ENCODE assay signal across 8 cellular contexts in the genomic region with DNA sequence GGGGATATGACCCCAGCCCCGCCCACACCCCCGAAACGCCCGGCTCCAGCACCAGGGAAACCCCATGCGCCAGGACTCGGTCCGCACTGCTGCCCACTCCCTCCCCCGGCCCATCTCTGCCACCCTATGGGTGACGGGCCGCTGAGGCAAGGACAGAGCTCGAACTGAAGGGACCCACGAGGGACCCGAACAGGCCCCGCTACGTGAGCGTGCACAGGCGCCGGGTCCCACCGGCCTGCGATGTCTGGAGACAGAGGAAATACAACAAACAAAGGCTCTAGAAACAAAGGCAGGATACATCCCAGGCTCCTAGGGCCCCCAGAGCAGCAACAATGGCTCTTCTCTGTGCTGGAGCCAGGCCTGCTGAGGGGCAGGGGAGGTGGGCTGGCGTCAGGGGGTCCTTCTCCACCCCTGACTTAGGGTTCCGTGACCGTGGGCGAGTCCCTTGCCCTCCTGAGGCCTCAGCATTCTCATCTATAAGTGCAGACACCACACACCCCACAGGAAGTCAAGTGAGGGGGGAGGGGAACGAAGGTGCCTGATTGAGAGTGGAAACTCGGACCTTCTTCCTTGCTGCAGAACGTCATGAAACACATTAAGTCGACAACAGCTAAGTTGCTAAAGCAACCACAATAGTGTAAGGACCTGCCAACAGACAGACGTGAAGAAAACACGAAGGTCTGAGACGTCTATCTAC. TPM values are rescaled to one million over a fixed set of nuclear protein-coding genes. Genes with fewer than 3 reads are reported as not detected.
A peak's percentile ranks its signal among the peaks of the same experiment; 100 is the strongest.
DNase-seq lines count a peak whose midpoint lies in the region; ATAC-seq and TF ChIP-seq lines count a peak whose summit lies in the region.

No MANE protein-coding gene starts in this region.

- H3K9me3 Mint-ChIP-seq in T-helper 1 cell treated with Interleukin-12 subunit alpha and Interleukin-12 subunit beta and Interleukin-4 antibody, amounts not matched to agents 30 μg/mL and 1 μg/mL, for 36 hours, result no peaks in the 10 kb centered on the region
- H3K9me3 Mint-ChIP-seq in activated naive CD8-positive, alpha-beta T cell treated with anti-CD3 and anti-CD28 coated beads for 36 hours, result no peaks in the 10 kb centered on the region

- 55% methylated on average over 14 of the region's 31 CpGs for WGBS in suprapubic skin

- H3K27me3 ChIP-seq in mononuclear cell (ENCODE audit: insufficient read depth, low read length) (no peaks in the 10 kb centered on the region), suprapubic skin (no peaks in the 10 kb centered on the region)

- H3K4me1 ChIP-seq in mononuclear cell (ENCODE audit: insufficient read depth, low read length) (peaks cover 43% of the 10 kb centered on the region), suprapubic skin (peaks cover 50% of the 10 kb centered on the region)

- TF ChIP-seq CTCF in suprapubic skin (IDR thresholded peaks at IDR 0.05), result no peak

- H3K4me3 ChIP-seq in mononuclear cell (ENCODE audit: low read length), result peak overlapping the region; percentile 91
- H3K4me3 ChIP-seq in suprapubic skin, result peak overlapping the region; percentile 98

- H3K27ac Mint-ChIP-seq in T-helper 1 cell treated with Interleukin-12 subunit alpha and Interleukin-12 subunit beta and Interleukin-4 antibody, amounts not matched to agents 30 μg/mL and 1 μg/mL, for 36 hours, result peak overlapping the region; percentile 97
- H3K27ac Mint-ChIP-seq in activated naive CD8-positive, alpha-beta T cell treated with anti-CD3 and anti-CD28 coated beads for 36 hours, result peak overlapping the region; percentile 94

- no peak for TF ChIP-seq EP300 in suprapubic skin (IDR thresholded peaks at IDR 0.05)

- H3K27me3 Mint-ChIP-seq in T-helper 1 cell treated with Interleukin-12 subunit alpha and Interleukin-12 subunit beta and Interleukin-4 antibody, amounts not matched to agents 30 μg/mL and 1 μg/mL, for 36 hours (ENCODE audit: low read depth), result no peaks in the 10 kb centered on the region
- no peaks in the 10 kb centered on the region for H3K27me3 Mint-ChIP-seq in activated naive CD8-positive, alpha-beta T cell treated with anti-CD3 and anti-CD28 coated beads for 36 hours

- H3K4me1 Mint-ChIP-seq in T-helper 1 cell treated with Interleukin-12 subunit alpha and Interleukin-12 subunit beta and Interleukin-4 antibody, amounts not matched to agents 30 μg/mL and 1 μg/mL, for 36 hours (ENCODE audit: low read depth), result peaks cover 25% of the 10 kb centered on the region
- H3K4me1 Mint-ChIP-seq in activated naive CD8-positive, alpha-beta T cell treated with anti-CD3 and anti-CD28 coated beads for 36 hours, result peaks cover 21% of the 10 kb centered on the region

- peak; percentile 80 for DNase-seq in activated naive CD8-positive, alpha-beta T cell treated with anti-CD3 and anti-CD28 coated beads for 36 hours
- no peak for DNase-seq in suprapubic skin (ENCODE audit: low spot score in 2 of 2)
- DNase-seq in NCI-H2107 (lab: John Stamatoyannopoulos, UW), result no peak
- no peak for DNase-seq in RPMI8226

- peak overlapping the region; percentile 98 for H3K4me3 Mint-ChIP-seq in T-helper 1 cell treated with Interleukin-12 subunit alpha and Interleukin-12 subunit beta and Interleukin-4 antibody, amounts not matched to agents 30 μg/mL and 1 μg/mL, for 36 hours
- peak overlapping the region; percentile 97 for H3K4me3 Mint-ChIP-seq in activated naive CD8-positive, alpha-beta T cell treated with anti-CD3 and anti-CD28 coated beads for 36 hours

- H3K27ac ChIP-seq in suprapubic skin, result peak overlapping the region; percentile 56

- ATAC-seq in HG03457 (IDR thresholded peaks at IDR 0.05; ENCODE audit: unreplicated experiment) (no peak), HG03159 (IDR thresholded peaks at IDR 0.05; ENCODE audit: unreplicated experiment) (no peak)

- TF ChIP-seq POLR2A in suprapubic skin (IDR thresholded peaks at IDR 0.05), result no peak

- no peaks in the 10 kb centered on the region for H3K9me3 ChIP-seq in mononuclear cell (ENCODE audit: low read depth, low read length)
- H3K9me3 ChIP-seq in suprapubic skin, result no peaks in the 10 kb centered on the region

- H3K36me3 Mint-ChIP-seq in T-helper 1 cell treated with Interleukin-12 subunit alpha and Interleukin-12 subunit beta and Interleukin-4 antibody, amounts not matched to agents 30 μg/mL and 1 μg/mL, for 36 hours (ENCODE audit: low read depth), result peaks cover 23% of the 10 kb centered on the region
- H3K36me3 Mint-ChIP-seq in activated naive CD8-positive, alpha-beta T cell treated with anti-CD3 and anti-CD28 coated beads for 36 hours, result peaks cover 22% of the 10 kb centered on the region

- peaks cover 14% of the 10 kb centered on the region for H3K36me3 ChIP-seq in suprapubic skin

RNA-seq across cellular contexts. Expression of a gene that starts 3.1 kb away (rescaled TPM):
- total RNA-seq in activated naive CD8-positive, alpha-beta T cell treated with anti-CD3 and anti-CD28 coated beads for 36 hours, result 100 to 1,000 TPM in 1 of 2 experiments, 10 to 100 TPM in 1; 98.7 to 106 TPM
- total RNA-seq in mononuclear cell (97.8 TPM), suprapubic skin (100 to 1,000 TPM in 3 of 4 donors, 10 to 100 TPM in 1; 82.3 to 120 (median 110) TPM)

RNA-seq across cellular contexts. Expression of a gene that starts 18.9 kb away (rescaled TPM):
- 10 to 100 TPM; 37.9 to 39.0 TPM for total RNA-seq in activated naive CD8-positive, alpha-beta T cell treated with anti-CD3 and anti-CD28 coated beads for 36 hours
- total RNA-seq in mononuclear cell (12.4 TPM), suprapubic skin (10 to 100 TPM; 12.1 to 30.8 (median 20.9) TPM)

RNA-seq across cellular contexts. Expression of a gene that starts 23.0 kb away (rescaled TPM):
- 1 to 10 TPM; 5.7 to 5.9 TPM for total RNA-seq in activated naive CD8-positive, alpha-beta T cell treated with anti-CD3 and anti-CD28 coated beads for 36 hours
- 2.9 TPM for total RNA-seq in mononuclear cell
- total RNA-seq in suprapubic skin, result 10 to 100 TPM; 13.4 to 26.7 (median 22.3) TPM

RNA-seq across cellular contexts. Expression of a gene that starts 23.0 kb away (rescaled TPM):
- 10 to 100 TPM; 31.0 to 35.0 TPM for total RNA-seq in activated naive CD8-positive, alpha-beta T cell treated with anti-CD3 and anti-CD28 coated beads for 36 hours
- total RNA-seq in mononuclear cell (20.1 TPM), suprapubic skin (100 to 1,000 TPM in 2 of 4 donors, 10 to 100 TPM in 2; 68.1 to 119 (median 103) TPM)

RNA-seq across cellular contexts. Expression of a gene that starts 34.0 kb away (rescaled TPM):
- total RNA-seq in activated naive CD8-positive, alpha-beta T cell treated with anti-CD3 and anti-CD28 coated beads for 36 hours, result 10 to 100 TPM; 53.1 to 54.2 TPM
- 66.2 TPM for total RNA-seq in mononuclear cell
- total RNA-seq in suprapubic skin, result 10 to 100 TPM; 31.8 to 63.1 (median 38.3) TPM
